ENCODE assay signal across 14 cellular contexts in the genomic region with DNA sequence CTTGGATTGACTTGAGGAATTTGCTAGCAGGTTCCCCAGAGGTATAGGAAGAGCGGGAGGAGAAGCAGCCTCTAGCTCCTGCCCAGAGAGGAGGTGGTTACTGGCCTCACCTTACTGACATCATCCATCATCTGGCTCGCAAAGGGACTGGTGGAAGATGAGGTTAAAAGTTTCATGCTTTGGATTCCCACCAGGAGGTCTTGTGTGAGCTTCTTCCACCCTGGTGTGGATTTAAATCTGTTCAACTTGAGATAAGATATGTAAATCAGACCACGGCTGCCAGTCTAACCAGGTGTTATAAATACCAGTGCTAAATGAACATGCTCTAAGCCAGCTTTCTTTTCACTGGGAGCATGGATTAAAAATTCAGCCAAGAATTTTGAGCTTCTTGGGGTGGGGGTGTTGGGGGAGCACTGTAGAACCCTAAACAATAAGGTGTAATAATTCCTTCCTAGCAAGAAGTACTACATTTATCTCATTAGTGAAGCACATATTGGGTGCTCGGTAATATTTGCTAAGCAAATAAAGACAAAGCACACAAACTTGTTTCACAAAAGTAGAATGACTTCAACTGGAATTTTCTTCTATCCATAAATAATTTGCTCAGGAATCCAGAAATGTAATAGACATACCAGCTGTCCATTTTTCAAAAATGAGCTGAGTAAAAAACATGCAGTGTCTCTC. TPM values are rescaled to one million over a fixed set of nuclear protein-coding genes. Genes with fewer than 3 reads are reported as not detected.
DNase-seq lines count a peak whose midpoint lies in the region; ATAC-seq, FAIRE-seq and TF ChIP-seq lines count a peak whose summit lies in the region.
"Had no signal": no experiment of that assay in that cellular context is flagged by ENCODE, and none has a peak within 500 bp of the region (broad histone marks: within the 10 kb centered on the region; RNA-seq: fewer than 3 reads in every experiment).

No MANE protein-coding gene starts in this region.

- H3K36me3 ChIP-seq in HEK293 (ENCODE audit: control insufficient read depth in 2 of 2, insufficient read depth in 1 of 2, low read length in 2 of 2): no peaks in the 10 kb centered on the region; a peak in 1 of 3 replicates
- peaks cover 82% of the 10 kb centered on the region for H3K36me3 ChIP-seq in RWPE2 (ENCODE audit: low read depth)
- H3K36me3 ChIP-seq in iPS-20b (ENCODE audit: insufficient read depth, low read depth, low read length): no peaks in the 10 kb centered on the region
- H3K36me3 ChIP-seq: BE2C, SJSA1 had no signal

- FAIRE-seq in GM19239 (lab: Jason Lieb, UNC) (no peak), HTR-8/SVneo (lab: Jason Lieb, UNC) (no peak)

- H3K9ac ChIP-seq in iPS-20b (ENCODE audit: low read depth, low read length): 0 out of 2 replicates have a peak overlapping the region, but pooled peaks have one; percentile 21

- CTCF ChIA-PET in HEK293 (lab: Yijun Ruan, JAX): interaction anchor here (0.5 to 2.4 kb wide), 5 partner anchors 11 to 1406 kb away, joined by 3 to 12 read pairs (median 6); no protein-coding TSS in a partner anchor

- POLR2A ChIA-PET in HEK293 (lab: Yijun Ruan, JAX): no interaction called here

- TF ChIP-seq CTCF in HEK293 (tag by site-specific recombination; IDR thresholded peaks at IDR 0.05) (no peak), RWPE2 (IDR thresholded peaks at IDR 0.05; ENCODE audit: poor library complexity, severe bottlenecking) (no peak), progenitor cell of endocrine pancreas (IDR thresholded peaks at IDR 0.05; ENCODE audit: unreplicated experiment) (no peak)

- H3K27me3 ChIP-seq in RWPE2 (ENCODE audit: insufficient read depth, poor library complexity, severe bottlenecking) (no peaks in the 10 kb centered on the region), iPS-20b (ENCODE audit: insufficient read depth, low read length) (no peaks in the 10 kb centered on the region; the same call in 1 of the 2 replicates)
- H3K27me3 ChIP-seq: SJSA1 had no signal

- H3K4me3 Mint-ChIP-seq in progenitor cell of endocrine pancreas (ENCODE audit: low read depth): peak overlapping the region; percentile 64

- no peaks in the 10 kb centered on the region for H3K9me3 ChIP-seq in HEK293 (ENCODE audit: control insufficient read depth, insufficient read depth, low read depth, low read length)
- H3K9me3 ChIP-seq in RWPE2 (ENCODE audit: severe bottlenecking): no peaks in the 10 kb centered on the region
- no peaks in the 10 kb centered on the region for H3K9me3 ChIP-seq in iPS-20b (ENCODE audit: insufficient read depth, low read depth, low read length)
- H3K9me3 ChIP-seq: BE2C, SJSA1 had no signal

- H3K36me3 Mint-ChIP-seq in progenitor cell of endocrine pancreas (ENCODE audit: insufficient read depth): peaks cover 5% of the 10 kb centered on the region

- peak overlapping the region; percentile 100 for H3K27ac Mint-ChIP-seq in progenitor cell of endocrine pancreas
- H3K27ac Mint-ChIP-seq: activated T-helper 2 cell treated with anti-CD3 and anti-CD28 coated beads, Interferon-gamma antibody, Interleukin-2, Interleukin-4, amounts not matched to agents 10 μg/mL and 5 μg/mL and 100 μg/mL, durations not matched to agents 14 hours and 24 hours and 36 hours had no signal

- H3K4me1 ChIP-seq in HEK293 (ENCODE audit: control insufficient read depth, insufficient read depth, low read length) (peaks cover 25% of the 10 kb centered on the region), RWPE2 (ENCODE audit: insufficient read depth, poor library complexity, severe bottlenecking) (peaks cover 56% of the 10 kb centered on the region), iPS-20b (ENCODE audit: insufficient read depth, low read length) (peaks cover 12% of the 10 kb centered on the region)
- H3K4me1 ChIP-seq: BE2C, SJSA1 had no signal

- no peaks in the 10 kb centered on the region for H3K27me3 Mint-ChIP-seq in progenitor cell of endocrine pancreas

- H3K27ac ChIP-seq in HEK293 (ENCODE audit: extremely low read depth, low read depth, low read length): 0 out of 2 replicates have a peak overlapping the region, but pooled peaks have one; percentile 2
- peak overlapping the region; percentile 91 for H3K27ac ChIP-seq in RWPE2 (ENCODE audit: poor library complexity, severe bottlenecking)
- H3K27ac ChIP-seq in iPS-20b (ENCODE audit: low read length): no peak overlapping the region
- H3K27ac ChIP-seq: SJSA1 had no signal

- H3K4me3 ChIP-seq in HEK293 (ENCODE audit: low read depth, low read length) (no peak overlapping the region), RWPE2 (ENCODE audit: severe bottlenecking) (no peak overlapping the region), iPS-20b (ENCODE audit: low read length) (no peak overlapping the region)
- H3K4me3 ChIP-seq: SJSA1 had no signal

- H3K9me3 Mint-ChIP-seq in progenitor cell of endocrine pancreas (ENCODE audit: low read depth): no peaks in the 10 kb centered on the region
- H3K9me3 Mint-ChIP-seq: activated T-helper 2 cell treated with anti-CD3 and anti-CD28 coated beads, Interferon-gamma antibody, Interleukin-2, Interleukin-4, amounts not matched to agents 10 μg/mL and 5 μg/mL and 100 μg/mL, durations not matched to agents 14 hours and 24 hours and 36 hours had no signal

- H3K4me1 Mint-ChIP-seq in progenitor cell of endocrine pancreas (ENCODE audit: low read depth): peaks cover 48% of the 10 kb centered on the region

- ATAC-seq in RWPE2 (ENCODE audit: low read depth): peak; percentile 82
- ATAC-seq in HG02763 (IDR thresholded peaks at IDR 0.05; ENCODE audit: unreplicated experiment): no peak

- no peak for DNase-seq in RWPE2 (ENCODE audit: low spot score)
- DNase-seq in progenitor cell of endocrine pancreas (ENCODE audit: low spot score, unreplicated experiment): no peak
- DNase-seq in GM19239 (ENCODE audit: insufficient read length, low spot score): no peak
- no peak for DNase-seq in HTR-8/SVneo (ENCODE audit: insufficient read length, low spot score)
- no peak for DNase-seq in SW480 (ENCODE audit: low spot score)
- DNase-seq: activated CD4-positive, alpha-beta T cell treated with anti-CD3 and anti-CD28 coated beads, Interleukin-2, amount 50 U/mL, for 48 hours; BE2C; midbrain; NCI-H82 had no signal

TF ChIP-seq in HEK293, 187 proteins besides CTCF, POLR2A, EP300 and RAD21 (continues in another document):
- no peak for TF ChIP-seq ZNF654 (tag by site-specific recombination; IDR thresholded peaks at IDR 0.05; ENCODE audit: low read depth)
- peak; percentile 37; the same call in 1 of the 2 replicates for TF ChIP-seq ZIC2 (tag by site-specific recombination; IDR thresholded peaks at IDR 0.05)
- TF ChIP-seq ZNF785 (tag by site-specific recombination; IDR thresholded peaks at IDR 0.05): no peak
- peak; percentile 63; the same call in 1 of the 2 replicates for TF ChIP-seq ZNF18 (tag by site-specific recombination; IDR thresholded peaks at IDR 0.05)
- TF ChIP-seq ZNF555 (tag by site-specific recombination; conservative IDR thresholded peaks at IDR 0.05): no peak
- TF ChIP-seq, protein P1, sequence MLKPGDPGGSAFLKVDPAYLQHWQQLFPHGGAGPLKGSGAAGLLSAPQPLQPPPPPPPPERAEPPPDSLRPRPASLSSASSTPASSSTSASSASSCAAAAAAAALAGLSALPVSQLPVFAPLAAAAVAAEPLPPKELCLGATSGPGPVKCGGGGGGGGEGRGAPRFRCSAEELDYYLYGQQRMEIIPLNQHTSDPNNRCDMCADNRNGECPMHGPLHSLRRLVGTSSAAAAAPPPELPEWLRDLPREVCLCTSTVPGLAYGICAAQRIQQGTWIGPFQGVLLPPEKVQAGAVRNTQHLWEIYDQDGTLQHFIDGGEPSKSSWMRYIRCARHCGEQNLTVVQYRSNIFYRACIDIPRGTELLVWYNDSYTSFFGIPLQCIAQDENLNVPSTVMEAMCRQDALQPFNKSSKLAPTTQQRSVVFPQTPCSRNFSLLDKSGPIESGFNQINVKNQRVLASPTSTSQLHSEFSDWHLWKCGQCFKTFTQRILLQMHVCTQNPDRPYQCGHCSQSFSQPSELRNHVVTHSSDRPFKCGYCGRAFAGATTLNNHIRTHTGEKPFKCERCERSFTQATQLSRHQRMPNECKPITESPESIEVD (tag by site-specific recombination; IDR thresholded peaks at IDR 0.05): peak; percentile 40; the same call in 1 of the 2 replicates
- TF ChIP-seq SCRT2 (tag by site-specific recombination; IDR thresholded peaks at IDR 0.05): no peak

RNA-seq across cellular contexts. Expression of gene PROSER2, which starts 7.8 kb away (rescaled TPM):
- 18.8 and 19.0 TPM in 2 replicates for total RNA-seq in progenitor cell of endocrine pancreas
